1 cellular context compared by ENCODE assay signal in the genomic region with DNA sequence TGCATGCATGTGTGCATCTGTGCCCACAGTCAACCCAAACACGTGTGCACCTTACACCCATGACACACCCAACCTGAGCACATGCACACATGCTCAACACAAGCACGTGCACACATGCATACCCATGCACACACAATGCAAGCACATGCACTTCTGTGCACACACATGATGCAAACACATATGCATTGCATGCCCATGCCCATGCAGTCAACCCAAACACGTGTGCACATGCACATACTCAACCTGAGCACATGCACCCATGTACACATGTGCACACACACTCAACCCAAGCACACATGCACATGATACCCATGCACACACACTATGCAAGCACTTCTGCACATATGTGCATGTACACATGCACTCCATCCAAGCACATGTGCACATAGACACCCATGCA.
TF ChIP-seq lines count a peak whose summit lies in the region.

No MANE protein-coding gene starts in this region.

TF ChIP-seq in H1, 55 proteins besides CTCF, POLR2A, EP300 and RAD21 (continued from another document):
- TF ChIP-seq, protein P1, sequence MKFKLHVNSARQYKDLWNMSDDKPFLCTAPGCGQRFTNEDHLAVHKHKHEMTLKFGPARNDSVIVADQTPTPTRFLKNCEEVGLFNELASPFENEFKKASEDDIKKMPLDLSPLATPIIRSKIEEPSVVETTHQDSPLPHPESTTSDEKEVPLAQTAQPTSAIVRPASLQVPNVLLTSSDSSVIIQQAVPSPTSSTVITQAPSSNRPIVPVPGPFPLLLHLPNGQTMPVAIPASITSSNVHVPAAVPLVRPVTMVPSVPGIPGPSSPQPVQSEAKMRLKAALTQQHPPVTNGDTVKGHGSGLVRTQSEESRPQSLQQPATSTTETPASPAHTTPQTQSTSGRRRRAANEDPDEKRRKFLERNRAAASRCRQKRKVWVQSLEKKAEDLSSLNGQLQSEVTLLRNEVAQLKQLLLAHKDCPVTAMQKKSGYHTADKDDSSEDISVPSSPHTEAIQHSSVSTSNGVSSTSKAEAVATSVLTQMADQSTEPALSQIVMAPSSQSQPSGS (IDR thresholded peaks at IDR 0.05; ENCODE audit: low read length) = no peak
- no peak for TF ChIP-seq POU5F1 (IDR thresholded peaks at IDR 0.05; ENCODE audit: low read depth, low read length)
- TF ChIP-seq CHD1 (IDR thresholded peaks at IDR 0.05; ENCODE audit: low read depth, low read length) = no peak
- TF ChIP-seq SIN3A (conservative IDR thresholded peaks at IDR 0.05 in 1 of 2, IDR thresholded peaks at IDR 0.05 in 1 of 2; ENCODE audit: low read depth in 1 of 2, low read length in 2 of 2) = no peak
- TF ChIP-seq RNF2 (IDR thresholded peaks at IDR 0.05; ENCODE audit: borderline replicate concordance, low read depth, low read length, missing control alignments, poor library complexity, severe bottlenecking) = no peak
- no peak for TF ChIP-seq MAFK (IDR thresholded peaks at IDR 0.05; ENCODE audit: low read depth, low read length)
- no peak for TF ChIP-seq CREB1 (IDR thresholded peaks at IDR 0.05)
- TF ChIP-seq NRF1 (IDR thresholded peaks at IDR 0.05; ENCODE audit: low read depth, low read length) = no peak
- no peak for TF ChIP-seq BACH1 (IDR thresholded peaks at IDR 0.05; ENCODE audit: low read length)
- TF ChIP-seq TAF7 (optimal IDR thresholded peaks at IDR 0.05; ENCODE audit: borderline replicate concordance, low read depth, low read length) = no peak
- TF ChIP-seq EGR1 (IDR thresholded peaks at IDR 0.05; ENCODE audit: borderline replicate concordance, low read depth, low read length) = no peak
- no peak for TF ChIP-seq SP1 (IDR thresholded peaks at IDR 0.05; ENCODE audit: low read depth, low read length)
- no peak for TF ChIP-seq JUND (IDR thresholded peaks at IDR 0.05; ENCODE audit: low read length)
